9 cellular contexts compared by ENCODE assay signal in genomic region chr1:3429320-3429719, GRCh38. TPM values are rescaled to one million over a fixed set of nuclear protein-coding genes. Genes with fewer than 3 reads are reported as not detected.
"Had no signal": no experiment of that assay in that cellular context is flagged by ENCODE, and none has a peak within 500 bp of the region (broad histone marks: within the 10 kb centered on the region; RNA-seq: fewer than 3 reads in every experiment).

No MANE protein-coding gene starts in this region.

- H3K9me3 ChIP-seq: HAP-1 had no signal

- H3K36me3 ChIP-seq: HAP-1 had no signal

- H3K27ac Mint-ChIP-seq: HFFc6 had no signal

- H3K4me1 ChIP-seq: HAP-1 had no signal

- DNase-seq: GM23248, GOT3, H7, HFFc6, IMR-90 had no signal

- FAIRE-seq: K562 had no signal

- H3K9me3 Mint-ChIP-seq: HFFc6 had no signal

- H2AFZ ChIP-seq: GM23248 had no signal

- H3K27ac ChIP-seq: GM23248, HL-60 had no signal

- H3K4me3 Mint-ChIP-seq: HFFc6 had no signal

- H3K9ac ChIP-seq: GM23248 had no signal

- H3K4me3 ChIP-seq: GM23248, HAP-1, K562 had no signal

- ATAC-seq: HCT116, K562 had no signal

RNA-seq across cellular contexts. Expression of gene ARHGEF16, which starts 25.1 kb away (rescaled TPM):
- total RNA-seq: GM23248 had no signal
- polyA plus RNA-seq: GM23248 had no signal
